Comparison of ENCODE assay signal across 10 cellular contexts in genomic region chr1:119859647-119860046, GRCh38. TPM values are rescaled to one million over a fixed set of nuclear protein-coding genes. Genes with fewer than 3 reads are reported as not detected.
DNase-seq lines count a peak whose midpoint lies in the region; ATAC-seq, FAIRE-seq and TF ChIP-seq lines count a peak whose summit lies in the region.
"Had no signal": no experiment of that assay in that cellular context is flagged by ENCODE, and none has a peak within 500 bp of the region (broad histone marks: within the 10 kb centered on the region; RNA-seq: fewer than 3 reads in every experiment).

No MANE protein-coding gene starts in this region.

- H3K79me2 ChIP-seq in astrocyte (ENCODE audit: insufficient read depth, low read length) = no peaks in the 10 kb centered on the region

- WGBS in suprapubic skin = 56% methylated on average over 4 of the region's 4 CpGs

- no peaks in the 10 kb centered on the region for H4K20me1 ChIP-seq in astrocyte (ENCODE audit: insufficient read depth, low read length)

- H3K9me3 ChIP-seq in astrocyte (ENCODE audit: insufficient read depth, low read depth, low read length) = no peaks in the 10 kb centered on the region
- no peaks in the 10 kb centered on the region for H3K9me3 ChIP-seq in suprapubic skin

- peaks cover 22% of the 10 kb centered on the region for H3K4me1 Mint-ChIP-seq in astrocyte (ENCODE audit: low read depth, unreplicated experiment)

- H3K27me3 Mint-ChIP-seq in astrocyte (ENCODE audit: low read depth, unreplicated experiment) = peaks cover 4% of the 10 kb centered on the region

- H3K4me2 ChIP-seq in astrocyte (ENCODE audit: low read length) = peak overlapping the region; percentile 17

- H3K4me3 ChIP-seq in NB4 (ENCODE audit: low read depth, low read length) (no peak overlapping the region), astrocyte (ENCODE audit: insufficient read depth, low read depth, low read length) (no peak overlapping the region), suprapubic skin (no peak overlapping the region)

- H2AFZ ChIP-seq in astrocyte (ENCODE audit: low read depth, low read length) = peak overlapping the region; percentile 42

- H3K36me3 Mint-ChIP-seq in astrocyte (ENCODE audit: low read depth, unreplicated experiment) = peaks cover 2% of the 10 kb centered on the region

- no peak overlapping the region for H3K4me3 Mint-ChIP-seq in astrocyte (ENCODE audit: unreplicated experiment)

- H3K9me3 Mint-ChIP-seq in astrocyte (ENCODE audit: unreplicated experiment) = no peaks in the 10 kb centered on the region

- TF ChIP-seq EP300 in suprapubic skin (IDR thresholded peaks at IDR 0.05) = no peak

- H3K36me3 ChIP-seq in astrocyte (ENCODE audit: insufficient read depth, low read length) (no peaks in the 10 kb centered on the region), suprapubic skin (no peaks in the 10 kb centered on the region)

- no peak overlapping the region for H3K27ac ChIP-seq in astrocyte (ENCODE audit: low read depth, low read length)
- no peak overlapping the region for H3K27ac ChIP-seq in suprapubic skin

- H3K27ac Mint-ChIP-seq in astrocyte (ENCODE audit: unreplicated experiment) = no peak overlapping the region

- H3K4me1 ChIP-seq in astrocyte (ENCODE audit: insufficient read depth, low read length) = peaks cover 12% of the 10 kb centered on the region
- no peaks in the 10 kb centered on the region for H3K4me1 ChIP-seq in suprapubic skin

- DNase-seq in ELR (ENCODE audit: low read depth) (peak; percentile 92), NB4 (ENCODE audit: low read depth) (peak; percentile 84), astrocyte (ENCODE audit: low read depth) (peak; percentile 68), myocyte (ENCODE audit: low read depth) (peak; percentile 62), NCI-H1694 (lab: John Stamatoyannopoulos, UW) (no peak), NCI-H446 treated with DMSO at 0.1 percent for 48 hours (lab: John Stamatoyannopoulos, UW) (no peak), suprapubic skin (ENCODE audit: low spot score in 2 of 2) (no peak)
- DNase-seq: occipital lobe had no signal

- H3K27me3 ChIP-seq in astrocyte (ENCODE audit: insufficient read depth, low read length) (no peaks in the 10 kb centered on the region), suprapubic skin (no peaks in the 10 kb centered on the region)

- FAIRE-seq in astrocyte (lab: Jason Lieb, UNC) = no peak
- FAIRE-seq: frontal cortex had no signal

- no peak for ATAC-seq in HG03175 (IDR thresholded peaks at IDR 0.05; ENCODE audit: unreplicated experiment)

- H3K9ac ChIP-seq in astrocyte (ENCODE audit: low read length) = no peak overlapping the region

- no peak for TF ChIP-seq CTCF in NB4 (IDR thresholded peaks at IDR 0.05; ENCODE audit: low read depth, low read length)
- TF ChIP-seq CTCF in astrocyte (IDR thresholded peaks at IDR 0.05; ENCODE audit: insufficient read depth, low read depth, low read length) = no peak
- no peak for TF ChIP-seq CTCF in suprapubic skin (IDR thresholded peaks at IDR 0.05)

- no peak for TF ChIP-seq POLR2A in NB4 (IDR thresholded peaks at IDR 0.05; ENCODE audit: extremely low read depth, insufficient read length)
- no peak for TF ChIP-seq POLR2A in suprapubic skin (IDR thresholded peaks at IDR 0.05)

RNA-seq across cellular contexts. Expression of gene ADAM30, which starts 36.7 kb away (rescaled TPM):
- total RNA-seq in astrocyte (not detected in 2 replicates), myocyte (not detected in 2 replicates), suprapubic skin (not detected)
- polyA plus RNA-seq in myocyte (2012) = not detected
- total RNA-seq: frontal cortex, occipital lobe had no signal

RNA-seq across cellular contexts. Expression of gene REG4, which starts 48.4 kb away (rescaled TPM):
- total RNA-seq in astrocyte (not detected in 2 replicates), myocyte (not detected in 2 replicates), suprapubic skin (not detected)
- not detected for polyA plus RNA-seq in myocyte (2012)
- total RNA-seq: frontal cortex, occipital lobe had no signal

Comparison
In these comparisons a context has a peak if more than half of its experiments do, and no peak if none do; other contexts are left out.
1. DNase-seq: peak in ELR (single experiment), NB4 (single experiment), astrocyte (single experiment) and myocyte (single experiment); none in NCI-H1694 (single experiment), NCI-H446 treated with DMSO at 0.1 percent for 48 hours (single experiment) and suprapubic skin (0 of 2).